ENCODE assay signal across 8 cellular contexts in the genomic region with DNA sequence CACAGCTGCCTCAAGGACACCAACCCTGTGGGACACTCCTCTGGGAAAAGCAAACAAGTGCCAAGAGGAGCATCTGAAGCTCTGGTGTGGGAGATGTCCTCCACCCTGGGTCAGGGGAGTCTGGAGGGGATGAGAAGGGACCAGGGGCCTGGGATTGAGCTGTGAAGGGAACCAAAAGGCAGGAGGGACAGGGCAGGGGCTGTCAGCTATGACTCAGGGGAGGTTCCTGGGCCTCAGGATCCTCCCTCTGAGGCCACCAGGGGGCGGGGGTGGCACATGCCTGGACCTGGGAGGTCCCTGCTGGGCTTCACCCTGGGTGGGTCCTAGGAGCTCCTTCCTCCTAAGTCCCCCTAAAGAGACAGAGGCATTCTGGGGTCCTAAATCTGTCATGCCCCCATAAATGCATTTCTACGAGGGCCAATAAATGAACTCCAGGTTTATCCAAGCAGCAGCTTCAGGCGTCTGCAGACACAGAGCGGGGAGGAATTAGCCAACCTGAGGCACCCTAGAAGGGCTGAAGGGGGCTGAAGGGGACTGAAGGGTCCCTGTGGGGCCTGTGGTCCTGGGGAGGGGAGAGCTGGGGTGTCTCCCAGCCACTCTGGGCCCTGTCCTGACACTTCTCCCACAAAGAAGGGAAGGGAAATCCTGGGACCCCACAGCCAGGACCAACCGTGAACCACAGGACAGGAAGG. TPM values are rescaled to one million over a fixed set of nuclear protein-coding genes. Genes with fewer than 3 reads are reported as not detected.
DNase-seq lines count a peak whose midpoint lies in the region; ATAC-seq and TF ChIP-seq lines count a peak whose summit lies in the region.

No MANE protein-coding gene starts in this region.

- TF ChIP-seq CTCF in MM.1S (IDR thresholded peaks at IDR 0.05; ENCODE audit: low read length): peak; percentile 42

- H4K20me1 ChIP-seq in MM.1S (ENCODE audit: insufficient read depth, low read length): no peaks in the 10 kb centered on the region

- H2AFZ ChIP-seq in MM.1S (ENCODE audit: low read length): no peak overlapping the region

- no peak overlapping the region for H3K9ac ChIP-seq in MM.1S (ENCODE audit: low read length)

- no peaks in the 10 kb centered on the region for H3K36me3 Mint-ChIP-seq in naive thymus-derived CD8-positive, alpha-beta T cell

- H3K9me3 ChIP-seq in MM.1S (replicated peaks; ENCODE audit: insufficient read depth, low read length): no peaks in the 10 kb centered on the region

- H3K4me1 ChIP-seq in MM.1S (ENCODE audit: low read length): peaks cover 63% of the 10 kb centered on the region

- peak; percentile 53 to 76 for ATAC-seq in naive thymus-derived CD8-positive, alpha-beta T cell
- ATAC-seq in GM18519 (IDR thresholded peaks at IDR 0.05; ENCODE audit: low FRiP score, unreplicated experiment) (no peak), GM18907 (IDR thresholded peaks at IDR 0.05; ENCODE audit: unreplicated experiment) (no peak), GM18867 (IDR thresholded peaks at IDR 0.05; ENCODE audit: unreplicated experiment) (no peak)

- no peaks in the 10 kb centered on the region for H3K27me3 ChIP-seq in MM.1S (replicated peaks; ENCODE audit: insufficient read depth, low read length)

- H3K79me2 ChIP-seq in MM.1S (ENCODE audit: low read length): peaks cover 85% of the 10 kb centered on the region

- peaks cover 3% of the 10 kb centered on the region; the same call in 1 of the 2 replicates for H3K36me3 ChIP-seq in MM.1S (replicated peaks; ENCODE audit: insufficient read depth, low read length)

- H3K4me2 ChIP-seq in MM.1S (ENCODE audit: low read depth, low read length): no peak overlapping the region

- H3K27ac Mint-ChIP-seq in naive thymus-derived CD8-positive, alpha-beta T cell: peak overlapping the region in 5 of 10 donors; percentile 37 to 89 (median 70)

- no peaks in the 10 kb centered on the region for H3K9me2 ChIP-seq in MM.1S (replicated peaks; ENCODE audit: insufficient read depth, low read length)

- H3K27ac ChIP-seq in MM.1S (ENCODE audit: low read length): peak overlapping the region; percentile 100; the same call in 1 of the 2 replicates

- POLR2A ChIA-PET in naive thymus-derived CD8-positive, alpha-beta T cell (lab: Charles Lee): interaction anchor here (1.0 to 2.1 kb wide), 5 partner anchors 8 to 36 kb away, joined by 3 to 16 read pairs (median 4); no protein-coding TSS in a partner anchor

- peaks cover 9 to 39% (median 17%) of the 10 kb centered on the region in 4 donors for H3K4me1 Mint-ChIP-seq in naive thymus-derived CD8-positive, alpha-beta T cell

- no peaks in the 10 kb centered on the region for H3K27me3 Mint-ChIP-seq in naive thymus-derived CD8-positive, alpha-beta T cell

- no peaks in the 10 kb centered on the region for H3K9me3 Mint-ChIP-seq in naive thymus-derived CD8-positive, alpha-beta T cell

- peaks cover 66% of the 10 kb centered on the region for H3F3A ChIP-seq in MM.1S (ENCODE audit: insufficient read depth, low read length)

- peak; percentile 61 for DNase-seq in ELF-1 (ENCODE audit: low read depth, low spot score)
- DNase-seq in MM.1S: peak; percentile 37
- peak; percentile 9 for DNase-seq in astrocyte of the hippocampus (ENCODE audit: low read depth, low spot score)
- DNase-seq in naive thymus-derived CD8-positive, alpha-beta T cell: peak in 3 of 10 donors; percentile 17 to 70 (median 33)
- DNase-seq in HCEC 1CT: no peak

- no peak overlapping the region for H3K4me3 Mint-ChIP-seq in naive thymus-derived CD8-positive, alpha-beta T cell

- H3K4me3 ChIP-seq in MM.1S (ENCODE audit: low read length): no peak overlapping the region

RNA-seq across cellular contexts. Expression of a gene that starts 31.9 kb away (rescaled TPM):
- 1 to 10 TPM; 1.6 to 2.4 TPM for total RNA-seq in naive thymus-derived CD8-positive, alpha-beta T cell
- polyA plus RNA-seq in naive thymus-derived CD8-positive, alpha-beta T cell: under 1 TPM in 2 of 3 donors, not detected in 1; 0.27 to 0.33 TPM

Comparison
In these comparisons a context has a peak if more than half of its experiments do, and no peak if none do; other contexts are left out.
1. ATAC-seq: peak in naive thymus-derived CD8-positive, alpha-beta T cell (2 of 2); none in GM18519 (single experiment), GM18907 (single experiment) and GM18867 (single experiment).